Comparison of ENCODE assay signal across 8 cellular contexts in the genomic region with DNA sequence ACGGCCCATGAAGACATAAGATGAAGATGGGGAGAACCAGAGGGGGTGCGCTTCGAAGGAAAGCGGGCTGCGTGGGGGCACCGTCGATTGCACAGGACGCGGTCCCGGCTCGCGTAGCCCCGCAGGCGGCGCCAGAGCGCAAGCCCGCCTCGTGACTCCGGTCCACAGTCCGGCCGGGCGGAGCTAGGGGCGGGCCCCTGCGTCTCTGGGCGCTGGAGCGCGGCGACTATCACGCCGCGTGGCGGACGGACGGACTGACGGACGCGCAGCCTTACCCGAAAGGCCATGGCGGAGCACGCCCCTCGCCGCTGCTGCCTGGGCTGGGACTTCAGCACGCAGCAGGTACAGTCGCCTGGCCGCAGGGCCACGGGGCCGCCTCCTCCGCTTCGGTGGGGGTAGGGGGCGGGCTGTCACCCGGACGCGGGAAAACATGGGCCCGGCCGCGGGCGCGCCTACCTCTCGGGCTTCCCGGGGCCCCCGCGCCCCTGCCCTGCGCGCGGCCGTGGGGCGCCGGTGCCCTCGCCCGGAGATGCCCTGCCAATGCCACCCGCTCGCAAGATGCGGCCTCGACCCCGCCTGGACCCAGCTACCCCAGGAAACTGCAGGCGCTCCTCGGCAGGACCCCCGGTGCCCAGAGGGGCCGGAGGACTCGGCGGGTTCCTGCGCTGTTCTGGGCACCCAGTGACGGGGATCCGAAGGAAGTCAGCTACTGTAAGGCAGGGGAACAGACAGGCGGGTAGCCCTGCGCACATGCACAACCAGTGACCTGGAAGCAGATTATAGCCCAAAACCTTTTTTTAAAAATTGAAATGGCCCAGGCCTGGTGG. TPM values are rescaled to one million over a fixed set of nuclear protein-coding genes. Genes with fewer than 3 reads are reported as not detected.
A peak's percentile ranks its signal among the peaks of the same experiment; 100 is the strongest.
DNase-seq lines count a peak whose midpoint lies in the region; ATAC-seq, FAIRE-seq and TF ChIP-seq lines count a peak whose summit lies in the region.

Gene XYLB (plus strand): TSS at position 202 of the 827 bp plus-strand sequence. CDS start 84 bp downstream, at position 286.

- no peaks in the 10 kb centered on the region for H3K27me3 Mint-ChIP-seq in activated T-cell treated with anti-CD3 and anti-CD28 coated beads, Interleukin-2, amount 50 U/mL, for 72 hours (ENCODE audit: low read depth)
- H3K27me3 Mint-ChIP-seq in natural killer cell treated with Interleukin-12 subunit alpha and Interleukin-12 subunit beta and Interleukin-15 and Interleukin-18, amount 100 ng/mL, for 72 hours: peaks cover 0 to 8% of the 10 kb centered on the region in 2 donors

- no peaks in the 10 kb centered on the region for H3K9me3 Mint-ChIP-seq in activated T-cell treated with anti-CD3 and anti-CD28 coated beads, Interleukin-2, amount 50 U/mL, for 72 hours
- H3K9me3 Mint-ChIP-seq in natural killer cell treated with Interleukin-12 subunit alpha and Interleukin-12 subunit beta and Interleukin-15 and Interleukin-18, amount 100 ng/mL, for 72 hours: no peaks in the 10 kb centered on the region

- peaks cover 0 to 1% of the 10 kb centered on the region in 2 donors for H3K36me3 Mint-ChIP-seq in activated T-cell treated with anti-CD3 and anti-CD28 coated beads, Interleukin-2, amount 50 U/mL, for 72 hours (ENCODE audit: insufficient read depth in 2 of 2)
- no peaks in the 10 kb centered on the region for H3K36me3 Mint-ChIP-seq in natural killer cell treated with Interleukin-12 subunit alpha and Interleukin-12 subunit beta and Interleukin-15 and Interleukin-18, amount 100 ng/mL, for 72 hours

- TF ChIP-seq CTCF in D721Med (IDR thresholded peaks at IDR 0.05; ENCODE audit: insufficient read depth, missing control alignments): peak; percentile 66

- DNase-seq in D721Med (ENCODE audit: insufficient read length, low spot score) (peak; percentile 88), fibroblast of peridontal ligament (ENCODE audit: extremely low read depth) (peak; percentile 72)
- DNase-seq in activated T-cell treated with anti-CD3 and anti-CD28 coated beads, Interleukin-2, amount 50 U/mL, for 72 hours: peak; percentile 88 to 89
- DNase-seq in natural killer cell treated with Interleukin-12 subunit alpha and Interleukin-12 subunit beta and Interleukin-15 and Interleukin-18, amount 100 ng/mL, for 72 hours (ENCODE audit: low spot score): peak; percentile 90
- peak; percentile 72 for DNase-seq in stimulated activated naive CD4-positive, alpha-beta T cell treated with Interleukin-2 at 50 U/mL for 16 hours (lab: John Stamatoyannopoulos, UW)

- H3K27ac Mint-ChIP-seq in activated T-cell treated with anti-CD3 and anti-CD28 coated beads, Interleukin-2, amount 50 U/mL, for 72 hours: no peak within 1 kb of the TSS
- peak within 1 kb of the TSS in 1 of 2 donors; percentile 35 for H3K27ac Mint-ChIP-seq in natural killer cell treated with Interleukin-12 subunit alpha and Interleukin-12 subunit beta and Interleukin-15 and Interleukin-18, amount 100 ng/mL, for 72 hours

- ATAC-seq in GM19455 (IDR thresholded peaks at IDR 0.05; ENCODE audit: unreplicated experiment): peak; percentile 98
- ATAC-seq in HG03575 (IDR thresholded peaks at IDR 0.05; ENCODE audit: extremely low read depth, insufficient number of reproducible peaks, low FRiP score, unreplicated experiment): peak; percentile 68
- peak; percentile 99 for ATAC-seq in activated T-cell treated with anti-CD3 and anti-CD28 coated beads, Interleukin-2, amount 50 U/mL, for 72 hours (replicated peaks in 1 of 2)
- ATAC-seq in natural killer cell treated with Interleukin-12 subunit alpha and Interleukin-12 subunit beta and Interleukin-15 and Interleukin-18, amount 100 ng/mL, for 72 hours: peak; percentile 98 to 99

- H3K4me3 Mint-ChIP-seq in activated T-cell treated with anti-CD3 and anti-CD28 coated beads, Interleukin-2, amount 50 U/mL, for 72 hours: peak within 1 kb of the TSS; percentile 85
- peak within 1 kb of the TSS; percentile 78 for H3K4me3 Mint-ChIP-seq in natural killer cell treated with Interleukin-12 subunit alpha and Interleukin-12 subunit beta and Interleukin-15 and Interleukin-18, amount 100 ng/mL, for 72 hours

- no peak for FAIRE-seq in D721Med (lab: Jason Lieb, UNC)

- no peaks in the 10 kb centered on the region for H3K4me1 Mint-ChIP-seq in activated T-cell treated with anti-CD3 and anti-CD28 coated beads, Interleukin-2, amount 50 U/mL, for 72 hours (ENCODE audit: low read depth)
- no peaks in the 10 kb centered on the region for H3K4me1 Mint-ChIP-seq in natural killer cell treated with Interleukin-12 subunit alpha and Interleukin-12 subunit beta and Interleukin-15 and Interleukin-18, amount 100 ng/mL, for 72 hours (ENCODE audit: low read depth in 2 of 2)

TF ChIP-seq in PFSK-1, 5 proteins besides CTCF, POLR2A, EP300 and RAD21:
- peak; percentile 83 for TF ChIP-seq FOXP2 (optimal IDR thresholded peaks at IDR 0.05; ENCODE audit: borderline replicate concordance, extremely low read depth, extremely low read length, insufficient read depth)
- TF ChIP-seq POLR2AphosphoS5 (IDR thresholded peaks at IDR 0.05; ENCODE audit: low read depth, low read length): peak; percentile 48; the same call in 1 of the 2 replicates
- TF ChIP-seq, protein P1, sequence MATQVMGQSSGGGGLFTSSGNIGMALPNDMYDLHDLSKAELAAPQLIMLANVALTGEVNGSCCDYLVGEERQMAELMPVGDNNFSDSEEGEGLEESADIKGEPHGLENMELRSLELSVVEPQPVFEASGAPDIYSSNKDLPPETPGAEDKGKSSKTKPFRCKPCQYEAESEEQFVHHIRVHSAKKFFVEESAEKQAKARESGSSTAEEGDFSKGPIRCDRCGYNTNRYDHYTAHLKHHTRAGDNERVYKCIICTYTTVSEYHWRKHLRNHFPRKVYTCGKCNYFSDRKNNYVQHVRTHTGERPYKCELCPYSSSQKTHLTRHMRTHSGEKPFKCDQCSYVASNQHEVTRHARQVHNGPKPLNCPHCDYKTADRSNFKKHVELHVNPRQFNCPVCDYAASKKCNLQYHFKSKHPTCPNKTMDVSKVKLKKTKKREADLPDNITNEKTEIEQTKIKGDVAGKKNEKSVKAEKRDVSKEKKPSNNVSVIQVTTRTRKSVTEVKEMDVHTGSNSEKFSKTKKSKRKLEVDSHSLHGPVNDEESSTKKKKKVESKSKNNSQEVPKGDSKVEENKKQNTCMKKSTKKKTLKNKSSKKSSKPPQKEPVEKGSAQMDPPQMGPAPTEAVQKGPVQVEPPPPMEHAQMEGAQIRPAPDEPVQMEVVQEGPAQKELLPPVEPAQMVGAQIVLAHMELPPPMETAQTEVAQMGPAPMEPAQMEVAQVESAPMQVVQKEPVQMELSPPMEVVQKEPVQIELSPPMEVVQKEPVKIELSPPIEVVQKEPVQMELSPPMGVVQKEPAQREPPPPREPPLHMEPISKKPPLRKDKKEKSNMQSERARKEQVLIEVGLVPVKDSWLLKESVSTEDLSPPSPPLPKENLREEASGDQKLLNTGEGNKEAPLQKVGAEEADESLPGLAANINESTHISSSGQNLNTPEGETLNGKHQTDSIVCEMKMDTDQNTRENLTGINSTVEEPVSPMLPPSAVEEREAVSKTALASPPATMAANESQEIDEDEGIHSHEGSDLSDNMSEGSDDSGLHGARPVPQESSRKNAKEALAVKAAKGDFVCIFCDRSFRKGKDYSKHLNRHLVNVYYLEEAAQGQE (IDR thresholded peaks at IDR 0.05; ENCODE audit: insufficient read depth in 1 of 2, low read depth in 2 of 2, low read length in 2 of 2): no peak
- no peak for TF ChIP-seq TAF1 (IDR thresholded peaks at IDR 0.05; ENCODE audit: borderline replicate concordance, insufficient read depth, low read length)
- no peak for TF ChIP-seq SIN3A (IDR thresholded peaks at IDR 0.05; ENCODE audit: borderline replicate concordance, insufficient read depth, low read length)

RNA-seq across cellular contexts. Expression of gene XYLB, which starts in this region (rescaled TPM):
- 3.0 TPM for polyA plus RNA-seq in PFSK-1 (2012; ENCODE audit: insufficient read length, low read depth)
- 1 to 10 TPM; 2.4 to 2.9 TPM for total RNA-seq in activated T-cell treated with anti-CD3 and anti-CD28 coated beads, Interleukin-2, amount 50 U/mL, for 72 hours
- total RNA-seq in natural killer cell treated with Interleukin-12 subunit alpha and Interleukin-12 subunit beta and Interleukin-15 and Interleukin-18, amount 100 ng/mL, for 72 hours: 10 to 100 TPM in 1 of 2 donors, 1 to 10 TPM in 1; 3.8 to 11.4 TPM

Comparison
In these comparisons a context has a peak if more than half of its experiments do, and no peak if none do; other contexts are left out.
1. Peak in every context shown above with its lines: DNase-seq and ATAC-seq.